ENCODE assay signal across 27 cellular contexts in genomic region chr10:93947524-93947923, GRCh38. TPM values are rescaled to one million over a fixed set of nuclear protein-coding genes. Genes with fewer than 3 reads are reported as not detected.
DNase-seq lines count a peak whose midpoint lies in the region; ATAC-seq, FAIRE-seq and TF ChIP-seq lines count a peak whose summit lies in the region.
"Had no signal": no experiment of that assay in that cellular context is flagged by ENCODE, and none has a peak within 500 bp of the region (broad histone marks: within the 10 kb centered on the region; RNA-seq: fewer than 3 reads in every experiment).

No MANE protein-coding gene starts in this region.

- H3K27me3 Mint-ChIP-seq in astrocyte (ENCODE audit: low read depth, unreplicated experiment), result no peaks in the 10 kb centered on the region

- H3K4me3 ChIP-seq in astrocyte (ENCODE audit: insufficient read depth, low read depth, low read length) (no peak overlapping the region), skeletal muscle tissue (ENCODE audit: low read length in 3 of 3) (peak overlapping the region; percentile 30 to 60 (median 39))
- H3K4me3 ChIP-seq: ovary, SJSA1 had no signal

- H4K20me1 ChIP-seq in astrocyte (ENCODE audit: insufficient read depth, low read length), result no peaks in the 10 kb centered on the region

- no peaks in the 10 kb centered on the region for H3K79me2 ChIP-seq in astrocyte (ENCODE audit: insufficient read depth, low read length)

- no peak overlapping the region for H3K27ac Mint-ChIP-seq in astrocyte (ENCODE audit: unreplicated experiment)
- H3K27ac Mint-ChIP-seq: CD8-positive, alpha-beta T cell; naive thymus-derived CD4-positive, alpha-beta T cell; T-helper 1 cell treated with Interleukin-12 subunit alpha and Interleukin-12 subunit beta and Interleukin-4 antibody, amounts not matched to agents 30 μg/mL and 1 μg/mL, for 36 hours had no signal

- peak overlapping the region; percentile 64 for H2AFZ ChIP-seq in astrocyte (ENCODE audit: low read depth, low read length)

- no peak for ATAC-seq in HG02763 (IDR thresholded peaks at IDR 0.05; ENCODE audit: unreplicated experiment)
- ATAC-seq: CD8-positive, alpha-beta T cell; left lobe of liver; naive thymus-derived CD4-positive, alpha-beta T cell; stimulated activated naive CD8-positive, alpha-beta T cell treated with anti-CD3 and anti-CD28 coated beads, Interleukin-15, Interleukin-2, amounts not matched to agents 100 U/mL and 50 U/mL, for 24 hours had no signal

- H3K4me1 Mint-ChIP-seq in astrocyte (ENCODE audit: low read depth, unreplicated experiment), result peaks cover 9% of the 10 kb centered on the region
- H3K4me1 Mint-ChIP-seq: naive thymus-derived CD4-positive, alpha-beta T cell had no signal

- H3K9me3 ChIP-seq in astrocyte (ENCODE audit: insufficient read depth, low read depth, low read length) (no peaks in the 10 kb centered on the region), skeletal muscle tissue (ENCODE audit: control insufficient read depth in 3 of 3, low read length in 3 of 3) (no peaks in the 10 kb centered on the region)
- H3K9me3 ChIP-seq: ovary had no signal

- no peak for TF ChIP-seq RAD21 in Ishikawa (IDR thresholded peaks at IDR 0.05; ENCODE audit: low read depth)

- no peak for TF ChIP-seq EP300 in Ishikawa (IDR thresholded peaks at IDR 0.05; ENCODE audit: borderline replicate concordance)

- H3K9ac ChIP-seq in astrocyte (ENCODE audit: low read length) (no peak overlapping the region), skeletal muscle tissue (ENCODE audit: low read depth in 1 of 3, low read length in 3 of 3) (peak overlapping the region; percentile 62 to 75 (median 71))

- TF ChIP-seq CTCF in astrocyte (IDR thresholded peaks at IDR 0.05; ENCODE audit: insufficient read depth, low read depth, low read length), result no peak

- peak overlapping the region; percentile 44 for H3K27ac ChIP-seq in astrocyte (ENCODE audit: low read depth, low read length)
- peak overlapping the region; percentile 93 for H3K27ac ChIP-seq in skeletal muscle tissue (ENCODE audit: low read depth, low read length)
- H3K27ac ChIP-seq: SJSA1 had no signal

- no peak for FAIRE-seq in astrocyte (lab: Jason Lieb, UNC)
- FAIRE-seq: bronchial epithelial cell, G401.6, GM18507 had no signal

- H3K4me2 ChIP-seq in astrocyte (ENCODE audit: low read length), result peak overlapping the region; percentile 57

- H3K36me3 Mint-ChIP-seq in astrocyte (ENCODE audit: low read depth, unreplicated experiment), result no peaks in the 10 kb centered on the region
- H3K36me3 Mint-ChIP-seq: CD8-positive, alpha-beta T cell had no signal

- no peak overlapping the region for H3K4me3 Mint-ChIP-seq in astrocyte (ENCODE audit: unreplicated experiment)
- H3K4me3 Mint-ChIP-seq: CD8-positive, alpha-beta T cell; naive thymus-derived CD4-positive, alpha-beta T cell; T-helper 1 cell treated with Interleukin-12 subunit alpha and Interleukin-12 subunit beta and Interleukin-4 antibody, amounts not matched to agents 30 μg/mL and 1 μg/mL, for 36 hours had no signal

- no peaks in the 10 kb centered on the region for H3K9me3 Mint-ChIP-seq in astrocyte (ENCODE audit: unreplicated experiment)
- H3K9me3 Mint-ChIP-seq: CD8-positive, alpha-beta T cell; naive thymus-derived CD4-positive, alpha-beta T cell; T-helper 1 cell treated with Interleukin-12 subunit alpha and Interleukin-12 subunit beta and Interleukin-4 antibody, amounts not matched to agents 30 μg/mL and 1 μg/mL, for 36 hours had no signal

- no peaks in the 10 kb centered on the region for H3K36me3 ChIP-seq in astrocyte (ENCODE audit: insufficient read depth, low read length)
- no peaks in the 10 kb centered on the region for H3K36me3 ChIP-seq in skeletal muscle tissue (ENCODE audit: control insufficient read depth in 3 of 3, insufficient read depth in 3 of 3, low read length in 3 of 3)
- H3K36me3 ChIP-seq: ovary, SJSA1 had no signal

- H3K4me1 ChIP-seq in astrocyte (ENCODE audit: insufficient read depth, low read length) (peaks cover 15% of the 10 kb centered on the region), skeletal muscle tissue (ENCODE audit: control insufficient read depth in 3 of 3, insufficient read depth in 3 of 3, low read length in 3 of 3) (peaks cover 21 to 32% (median 28%) of the 10 kb centered on the region in 3 donors)

- peak; percentile 20 for DNase-seq in astrocyte (ENCODE audit: low read depth)
- DNase-seq in iris pigment epithelial cell (ENCODE audit: low read depth), result peak; percentile 59
- DNase-seq in SKM-1 (lab: John Stamatoyannopoulos, UW; ENCODE audit: unreplicated experiment), result no peak
- no peak for DNase-seq in HCEC 1CT
- DNase-seq: activated CD8-positive, alpha-beta memory T cell treated with anti-CD3 and anti-CD28 coated beads for 24 hours; activated naive CD4-positive, alpha-beta T cell; activated T-cell treated with anti-CD3 and anti-CD28 coated beads, Interleukin-2, amount 50 U/mL, for 1 hour; AML-193; CD8-positive, alpha-beta T cell; cortex of kidney; KBM-7; naive thymus-derived CD4-positive, alpha-beta T cell; NCI-H1436 treated with DMSO at 0.1 percent for 48 hours; NCI-H2107; NCI-H510A; NK-92 treated with Interleukin-12 subunit alpha and Interleukin-12 subunit beta, amount 100 ng/mL, for 24 hours; stimulated activated naive CD8-positive, alpha-beta T cell treated with anti-CD3 and anti-CD28 coated beads, Interleukin-15, Interleukin-2, amounts not matched to agents 100 U/mL and 50 U/mL, for 24 hours had no signal

- H3K27me3 ChIP-seq in astrocyte (ENCODE audit: insufficient read depth, low read length) (no peaks in the 10 kb centered on the region), skeletal muscle tissue (ENCODE audit: control insufficient read depth in 3 of 3, insufficient read depth in 3 of 3, low read length in 3 of 3) (no peaks in the 10 kb centered on the region)
- H3K27me3 ChIP-seq: ovary, SJSA1 had no signal

TF ChIP-seq in Ishikawa, 13 proteins besides CTCF, POLR2A, EP300 and RAD21:
- TF ChIP-seq TAF1 (IDR thresholded peaks at IDR 0.05; ENCODE audit: low read depth), result no peak
- no peak for TF ChIP-seq CREB1 (IDR thresholded peaks at IDR 0.05; ENCODE audit: low read depth)
- TF ChIP-seq YY1 (IDR thresholded peaks at IDR 0.05; ENCODE audit: low read depth), result no peak
- peak; percentile 88 for TF ChIP-seq USF1 (IDR thresholded peaks at IDR 0.05)
- TF ChIP-seq FOXM1 (IDR thresholded peaks at IDR 0.05; ENCODE audit: borderline replicate concordance, low read depth), result no peak
- TF ChIP-seq CEBPB (IDR thresholded peaks at IDR 0.05), result no peak

RNA-seq across cellular contexts. Expression of gene PLCE1, which starts 46.2 kb away (rescaled TPM):
- total RNA-seq in astrocyte, result 0.58 and 0.84 TPM in 2 replicates
- total RNA-seq in skeletal muscle tissue, result 29.2 TPM
- total RNA-seq: CD8-positive, alpha-beta T cell had no signal

RNA-seq across cellular contexts. Expression of gene SLC35G1, which starts 53.7 kb away (rescaled TPM):
- total RNA-seq in astrocyte, result 3.2 and 3.5 TPM in 2 replicates
- total RNA-seq in skeletal muscle tissue, result 1.0 TPM

Comparison
In these comparisons a context has a peak if more than half of its experiments do, and no peak if none do; other contexts are left out.
1. DNase-seq: peak in astrocyte (single experiment) and iris pigment epithelial cell (single experiment); none in SKM-1 (single experiment) and HCEC 1CT (single experiment).
2. RNA of gene PLCE1, which starts 46.2 kb away (total RNA-seq): 29.2 TPM in skeletal muscle tissue (single experiment); 0.58 to 0.84 TPM in astrocyte; every median in the first group is over 10 times any median in the second.